In genomic region chr11:112024778-112025678, GRCh38 we compare ENCODE assay signal across 8 cellular contexts. TPM values are rescaled to one million over a fixed set of nuclear protein-coding genes. Genes with fewer than 3 reads are reported as not detected.
A peak's percentile ranks its signal among the peaks of the same experiment; 100 is the strongest.
DNase-seq lines count a peak whose midpoint lies in the region; ATAC-seq, FAIRE-seq and TF ChIP-seq lines count a peak whose summit lies in the region.

TSS of gene DLAT (plus strand) at chr11:112025408. CDS start at chr11:112025473, 65 bp downstream.

- FAIRE-seq in pancreas (lab: Jason Lieb, UNC), result no peak

- H3K4me1 ChIP-seq in pancreas, result peaks cover 0 to 5% (median 0%) of the 10 kb centered on the region in 3 donors
- peaks cover 0 to 15% (median 5%) of the 10 kb centered on the region in 4 donors for H3K4me1 ChIP-seq in tibial artery

- peaks cover 18 to 39% of the 10 kb centered on the region in 2 donors for H3K36me3 Mint-ChIP-seq in activated naive CD4-positive, alpha-beta T cell treated with anti-CD3 and anti-CD28 coated beads, Interleukin-2, amount 50 U/mL, for 72 hours

- no peaks in the 10 kb centered on the region for H3K9me3 Mint-ChIP-seq in activated naive CD4-positive, alpha-beta T cell treated with anti-CD3 and anti-CD28 coated beads, Interleukin-2, amount 50 U/mL, for 72 hours

- H3K27ac ChIP-seq in pancreas (peak within 1 kb of the TSS; percentile 72 to 93 (median 84)), tibial artery (peak within 1 kb of the TSS; percentile 94 to 95)

- 0 to 1% methylated on average over 70 to 71 of the region's 71 CpGs for whole genome bisulfite sequencing in pancreas, 2 donors

- CTCF ChIA-PET in GM10248 (lab: Yijun Ruan, JAX), result interaction anchor here (0.9 to 1.5 kb wide), 3 partner anchors 16 to 39 kb away, joined by 3 read pairs; no protein-coding TSS in a partner anchor

- POLR2A ChIA-PET in GM10248 (lab: Yijun Ruan, JAX), result no interaction called here

- H3K4me3 ChIP-seq in pancreas (peak within 1 kb of the TSS; percentile 80 to 97 (median 88)), tibial artery (peak within 1 kb of the TSS; percentile 73 to 95)

- no peaks in the 10 kb centered on the region for H3K9me3 ChIP-seq in pancreas
- no peaks in the 10 kb centered on the region for H3K9me3 ChIP-seq in tibial artery

- peak within 1 kb of the TSS; percentile 99 to 100 for H3K27ac Mint-ChIP-seq in activated naive CD4-positive, alpha-beta T cell treated with anti-CD3 and anti-CD28 coated beads, Interleukin-2, amount 50 U/mL, for 72 hours

- H3K36me3 ChIP-seq in pancreas, result peaks cover 0 to 11% (median 3%) of the 10 kb centered on the region in 3 donors
- H3K36me3 ChIP-seq in tibial artery, result peaks cover 19 to 33% (median 27%) of the 10 kb centered on the region in 3 donors

- ATAC-seq in HG02588 (IDR thresholded peaks at IDR 0.05; ENCODE audit: unreplicated experiment) (peak; percentile 78), Right ventricle myocardium inferior (peak; percentile 93), pancreas (peak; percentile 92 to 95 (median 94))
- peak; percentile 89 to 91 for ATAC-seq in activated naive CD4-positive, alpha-beta T cell treated with anti-CD3 and anti-CD28 coated beads, Interleukin-2, amount 50 U/mL, for 72 hours

- TF ChIP-seq CTCF in GM10248 (IDR thresholded peaks at IDR 0.05; ENCODE audit: control extremely low read depth, extremely low read depth, low read depth, missing control alignments) (no peak), pancreas (IDR thresholded peaks at IDR 0.05) (no peak), tibial artery (IDR thresholded peaks at IDR 0.05) (no peak)

- intact Hi-C loops in Right ventricle myocardium inferior (cut with DNase I), result loop anchor here (1.0 kb wide), 1 partner anchor 146 kb away; the partner anchor contains the start of genes CFAP68 and FDXACB1
- intact Hi-C loops in pancreas (cut with DNase I), result no loop called here
- intact Hi-C loops in tibial artery (cut with DNase I; ENCODE audit: low total_unique reads), result no loop called here

- peak; percentile 89 for DNase-seq in GM10248 (ENCODE audit: extremely low spot score)
- peak; percentile 94 for DNase-seq in NCI-H1092 (lab: John Stamatoyannopoulos, UW)
- peak; percentile 74 for DNase-seq in SKM-1 (lab: John Stamatoyannopoulos, UW; ENCODE audit: unreplicated experiment)
- peak; percentile 81 to 82 for DNase-seq in activated naive CD4-positive, alpha-beta T cell treated with anti-CD3 and anti-CD28 coated beads, Interleukin-2, amount 50 U/mL, for 72 hours (ENCODE audit: low spot score in 2 of 2)
- peak; percentile 92 for DNase-seq in Right ventricle myocardium inferior (ENCODE audit: missing footprints)
- peak; percentile 80 to 91 (median 85) for DNase-seq in pancreas
- DNase-seq in tibial artery, result peak; percentile 80 to 90

- H3K27me3 ChIP-seq in pancreas (no peaks in the 10 kb centered on the region), tibial artery (no peaks in the 10 kb centered on the region)

RNA-seq across cellular contexts. Expression of gene DLAT, which starts in this region (rescaled TPM):
- total RNA-seq in activated naive CD4-positive, alpha-beta T cell treated with anti-CD3 and anti-CD28 coated beads, Interleukin-2, amount 50 U/mL, for 72 hours, result 10 to 100 TPM; 37.4 to 46.4 TPM
- total RNA-seq in Right ventricle myocardium inferior, result 157 TPM
- total RNA-seq in pancreas, result 10 to 100 TPM in 2 of 6 donors, 1 to 10 TPM in 4; 5.5 to 13.9 (median 8.6) TPM
- 1 to 10 TPM; 4.2 to 8.2 TPM for polyA plus RNA-seq in pancreas

Comparison
In these comparisons a context has a peak if more than half of its experiments do, and no peak if none do; other contexts are left out.
1. Peak in every context shown above with its lines: DNase-seq, ATAC-seq, H3K4me3 ChIP-seq and H3K27ac ChIP-seq.